20 cellular contexts compared by ENCODE assay signal in the genomic region with DNA sequence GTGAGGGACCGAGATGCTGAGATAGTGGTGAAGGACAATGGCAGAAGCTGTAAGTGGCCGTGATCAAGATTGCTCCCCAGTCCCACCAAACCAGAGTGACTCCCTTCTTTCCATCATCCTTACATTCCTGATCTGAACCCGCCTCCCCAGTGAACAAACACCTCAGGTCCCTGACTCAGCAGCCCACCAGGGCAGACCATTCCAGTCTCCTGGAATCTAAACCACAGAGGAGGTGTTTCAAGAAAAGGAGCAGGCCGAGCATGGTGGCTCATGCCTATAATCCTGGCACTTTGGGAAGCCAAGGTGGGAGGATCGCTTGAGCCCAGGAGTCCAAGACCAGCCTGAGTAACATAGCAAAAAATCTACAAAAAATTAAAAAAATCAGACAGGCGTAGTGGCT. TPM values are rescaled to one million over a fixed set of nuclear protein-coding genes. Genes with fewer than 3 reads are reported as not detected.
DNase-seq lines count a peak whose midpoint lies in the region; ATAC-seq and TF ChIP-seq lines count a peak whose summit lies in the region.
"Had no signal": no experiment of that assay in that cellular context is flagged by ENCODE, and none has a peak within 500 bp of the region (broad histone marks: within the 10 kb centered on the region; RNA-seq: fewer than 3 reads in every experiment).

No MANE protein-coding gene starts in this region.

- no peak for TF ChIP-seq POLR2A in right lobe of liver (IDR thresholded peaks at IDR 0.05)

- intact Hi-C loops in right lobe of liver (cut with DNase I): no loop called here

- no peak overlapping the region for H2BK12ac ChIP-seq in neuronal stem cell (ENCODE audit: low read length)

- H2BK5ac ChIP-seq in neuronal stem cell (ENCODE audit: low read length): no peak overlapping the region

- no peaks in the 10 kb centered on the region for H3K79me1 ChIP-seq in neuronal stem cell (ENCODE audit: low read depth, low read length)

- no peak for TF ChIP-seq CTCF in right lobe of liver (IDR thresholded peaks at IDR 0.05)

- no peaks in the 10 kb centered on the region for H3K27me3 ChIP-seq in right lobe of liver
- H3K27me3 ChIP-seq in neuronal stem cell (ENCODE audit: control insufficient read depth in 3 of 3, insufficient read depth in 3 of 3, low read depth in 1 of 3, low read length in 3 of 3): peaks cover 0 to 29% (median 0%) of the 10 kb centered on the region in 3 experiments
- H3K27me3 ChIP-seq: thyroid gland had no signal

- peaks cover 0 to 80% (median 38%) of the 10 kb centered on the region in 4 donors for H3K36me3 ChIP-seq in right lobe of liver
- H3K36me3 ChIP-seq in neuronal stem cell (replicated peaks in 1 of 2; ENCODE audit: control insufficient read depth in 2 of 2, insufficient read depth in 2 of 2, low read length in 2 of 2): no peaks in the 10 kb centered on the region
- H3K36me3 ChIP-seq: thyroid gland had no signal

- H3K9ac ChIP-seq in neuronal stem cell (ENCODE audit: low read depth, low read length, poor library complexity): no peak overlapping the region
- H3K9ac ChIP-seq: GM23248, KMS-11 had no signal

- no peak overlapping the region for H3K18ac ChIP-seq in neuronal stem cell (ENCODE audit: low read length)

- no peak overlapping the region for H4K8ac ChIP-seq in neuronal stem cell (ENCODE audit: low read depth, low read length)

- H3K4me2 ChIP-seq in neuronal stem cell (ENCODE audit: insufficient read depth, low read length, poor library complexity, severe bottlenecking): no peak overlapping the region
- H3K4me2 ChIP-seq: KMS-11 had no signal

- no peak overlapping the region for H2AK5ac ChIP-seq in neuronal stem cell (ENCODE audit: low read depth, low read length)

- H3K4me1 ChIP-seq in right lobe of liver (peaks cover 0 to 52% (median 22%) of the 10 kb centered on the region in 4 donors), neuronal stem cell (ENCODE audit: control insufficient read depth in 2 of 2, insufficient read depth in 1 of 2, low read depth in 1 of 2, low read length in 2 of 2) (peaks cover 0 to 2% of the 10 kb centered on the region in 2 donors)

- no peak overlapping the region for H2BK15ac ChIP-seq in neuronal stem cell (ENCODE audit: low read length)

- 84% methylated on average over 5 of the region's 6 CpGs for WGBS in right lobe of liver (ENCODE audit: insufficient coverage, low coverage, low lambda C conversion rate, missing lambda C conversion rate)
- no CpG with 5 or more reads among the region's 6 CpGs for WGBS in neuronal stem cell (ENCODE audit: extremely low coverage in 2 of 2, insufficient read length in 2 of 2, insufficient replicate concordance in 1 of 2), 2 donors

- no peak overlapping the region for H3K4me3 ChIP-seq in right lobe of liver
- H3K4me3 ChIP-seq in neuronal stem cell (ENCODE audit: low read length in 2 of 2): no peak overlapping the region
- H3K4me3 ChIP-seq: GM23248, thyroid gland had no signal

- no peak overlapping the region for H3K4ac ChIP-seq in neuronal stem cell (ENCODE audit: low read length)

- no peak for ATAC-seq in right lobe of liver
- ATAC-seq in GM19455 (IDR thresholded peaks at IDR 0.05; ENCODE audit: unreplicated experiment): no peak
- no peak for ATAC-seq in GM21515 (IDR thresholded peaks at IDR 0.05; ENCODE audit: unreplicated experiment)
- ATAC-seq: activated CD4-positive, alpha-beta T cell treated with anti-CD3 and anti-CD28 coated beads for 36 hours had no signal

- H3K9me3 ChIP-seq in right lobe of liver: no peaks in the 10 kb centered on the region
- no peaks in the 10 kb centered on the region for H3K9me3 ChIP-seq in neuronal stem cell (replicated peaks in 1 of 2; ENCODE audit: control insufficient read depth in 2 of 2, insufficient read depth in 1 of 2, low read depth in 1 of 2, low read length in 2 of 2)
- H3K9me3 ChIP-seq: thyroid gland had no signal

- DNase-seq in HT1080 (ENCODE audit: low read depth): peak; percentile 28
- DNase-seq in right lobe of liver: no peak
- no peak for DNase-seq in neuronal stem cell (ENCODE audit: low spot score)
- DNase-seq: activated CD4-positive, alpha-beta T cell treated with anti-CD3 and anti-CD28 coated beads for 36 hours; activated CD8-positive, alpha-beta memory T cell treated with anti-CD3 and anti-CD28 coated beads for 24 hours; activated naive CD4-positive, alpha-beta T cell treated with Interleukin-2 at 50 U/mL for 16 hours; activated T-cell treated with anti-CD3 and anti-CD28 coated beads, Interleukin-2, amount 50 U/mL, for 1 hour; CD4-positive, CD25-positive, alpha-beta regulatory T cell; naive B cell; NCI-H1694 treated with DMSO at 0.1 percent for 48 hours; NCI-H2171 treated with DMSO at 0.1 percent for 48 hours; NCI-H526 treated with DMSO at 0.1 percent for 48 hours; retina had no signal

- no peak overlapping the region for H4K91ac ChIP-seq in neuronal stem cell (ENCODE audit: low read depth, low read length, poor library complexity)

- H3K27ac ChIP-seq in angular gyrus (ENCODE audit: low read depth, low read length) (peak overlapping the region; percentile 22), right lobe of liver (peak overlapping the region in 2 of 3 donors; percentile 31 to 58), temporal lobe (ENCODE audit: low read depth, low read length) (peak overlapping the region; percentile 83), neuronal stem cell (replicated peaks; ENCODE audit: low read length) (no peak overlapping the region)
- H3K27ac ChIP-seq: GM23248, KMS-11 had no signal

- no peak overlapping the region for H2AFZ ChIP-seq in neuronal stem cell (ENCODE audit: low read length)
- H2AFZ ChIP-seq: GM23248 had no signal

- no peak overlapping the region for H2BK120ac ChIP-seq in neuronal stem cell (ENCODE audit: low read depth, low read length)

- H3K14ac ChIP-seq in neuronal stem cell (ENCODE audit: low read length): no peak overlapping the region

- H3K23ac ChIP-seq in neuronal stem cell (ENCODE audit: low read depth, low read length, poor library complexity): no peak overlapping the region

RNA-seq across cellular contexts. Expression of gene ERBB3, which starts 6.6 kb away (rescaled TPM):
- total RNA-seq in HT1080 (2014; rRNA removed; shearing (Covaris generic)): 1.2 and 1.4 TPM in 2 replicates
- polyA plus RNA-seq in HT1080 (2015; cell fraction: cytosol; rRNA removed): 0.49 and 1.0 TPM in 2 replicates
- 0.16 and 0.26 TPM in 2 replicates for polyA plus RNA-seq in HT1080 (2015; cell fraction: nucleus; rRNA removed)
- 100 to 1,000 TPM in 1 of 6 experiments, 10 to 100 TPM in 5; 39.1 to 139 (median 66.9) TPM for total RNA-seq in right lobe of liver
- total RNA-seq in temporal lobe: 6.4 TPM
- polyA plus RNA-seq in neuronal stem cell (2013, experiment 1 of 2): 4.2 TPM
- polyA plus RNA-seq in neuronal stem cell (2013, experiment 2 of 2): 3.8 TPM

RNA-seq across cellular contexts. Expression of gene PA2G4, which starts 17.8 kb away (rescaled TPM):
- total RNA-seq in HT1080 (2014; rRNA removed; shearing (Covaris generic)): 526 and 607 TPM in 2 replicates
- 346 and 430 TPM in 2 replicates for polyA plus RNA-seq in HT1080 (2015; cell fraction: cytosol; rRNA removed)
- 500 and 579 TPM in 2 replicates for polyA plus RNA-seq in HT1080 (2015; cell fraction: nucleus; rRNA removed)
- total RNA-seq in right lobe of liver (10 to 100 TPM; 29.7 to 82.4 (median 36.6) TPM), temporal lobe (68.8 TPM)
- polyA plus RNA-seq in neuronal stem cell (2013, experiment 1 of 2): 191 TPM
- 193 TPM for polyA plus RNA-seq in neuronal stem cell (2013, experiment 2 of 2)

RNA-seq across cellular contexts. Expression of gene RPL41, which starts 29.8 kb away (rescaled TPM):
- total RNA-seq in HT1080 (2014; rRNA removed; shearing (Covaris generic)): 3,633 and 5,394 TPM in 2 replicates
- polyA plus RNA-seq in HT1080 (2015; cell fraction: cytosol; rRNA removed): 3,243 and 3,703 TPM in 2 replicates
- 870 and 941 TPM in 2 replicates for polyA plus RNA-seq in HT1080 (2015; cell fraction: nucleus; rRNA removed)
- total RNA-seq in right lobe of liver (1,000 to 10,000 TPM in 4 of 6 experiments, 100 to 1,000 TPM in 2; 516 to 1,547 (median 1,257) TPM), temporal lobe (1,459 TPM)
- 16,336 TPM for polyA plus RNA-seq in neuronal stem cell (2013, experiment 1 of 2)
- polyA plus RNA-seq in neuronal stem cell (2013, experiment 2 of 2): 16,107 TPM

RNA-seq across cellular contexts. Expression of gene ZC3H10, which starts 31.5 kb away (rescaled TPM):
- 2.7 and 5.6 TPM in 2 replicates for total RNA-seq in HT1080 (2014; rRNA removed; shearing (Covaris generic))
- polyA plus RNA-seq in HT1080 (2015; cell fraction: cytosol; rRNA removed): 2.2 TPM in 2 replicates
- polyA plus RNA-seq in HT1080 (2015; cell fraction: nucleus; rRNA removed): 5.7 and 6.7 TPM in 2 replicates
- 1 to 10 TPM; 1.7 to 5.4 (median 3.2) TPM for total RNA-seq in right lobe of liver
- 3.9 TPM for total RNA-seq in temporal lobe
- polyA plus RNA-seq in neuronal stem cell (2013, experiment 1 of 2): 3.9 TPM
- polyA plus RNA-seq in neuronal stem cell (2013, experiment 2 of 2): 3.9 TPM

RNA-seq across cellular contexts. Expression of gene ESYT1, which starts 41.5 kb away (rescaled TPM):
- total RNA-seq in HT1080 (2014; rRNA removed; shearing (Covaris generic)): 134 and 140 TPM in 2 replicates
- 94.3 and 99.5 TPM in 2 replicates for polyA plus RNA-seq in HT1080 (2015; cell fraction: cytosol; rRNA removed)
- polyA plus RNA-seq in HT1080 (2015; cell fraction: nucleus; rRNA removed): 281 and 289 TPM in 2 replicates
- total RNA-seq in right lobe of liver: 100 to 1,000 TPM in 1 of 6 experiments, 10 to 100 TPM in 5; 56.5 to 117 (median 70.3) TPM
- total RNA-seq in temporal lobe: 19.2 TPM
- polyA plus RNA-seq in neuronal stem cell (2013, experiment 1 of 2): 33.2 TPM
- 33.3 TPM for polyA plus RNA-seq in neuronal stem cell (2013, experiment 2 of 2)
